ENCODE assay signal across 13 cellular contexts in the genomic region with DNA sequence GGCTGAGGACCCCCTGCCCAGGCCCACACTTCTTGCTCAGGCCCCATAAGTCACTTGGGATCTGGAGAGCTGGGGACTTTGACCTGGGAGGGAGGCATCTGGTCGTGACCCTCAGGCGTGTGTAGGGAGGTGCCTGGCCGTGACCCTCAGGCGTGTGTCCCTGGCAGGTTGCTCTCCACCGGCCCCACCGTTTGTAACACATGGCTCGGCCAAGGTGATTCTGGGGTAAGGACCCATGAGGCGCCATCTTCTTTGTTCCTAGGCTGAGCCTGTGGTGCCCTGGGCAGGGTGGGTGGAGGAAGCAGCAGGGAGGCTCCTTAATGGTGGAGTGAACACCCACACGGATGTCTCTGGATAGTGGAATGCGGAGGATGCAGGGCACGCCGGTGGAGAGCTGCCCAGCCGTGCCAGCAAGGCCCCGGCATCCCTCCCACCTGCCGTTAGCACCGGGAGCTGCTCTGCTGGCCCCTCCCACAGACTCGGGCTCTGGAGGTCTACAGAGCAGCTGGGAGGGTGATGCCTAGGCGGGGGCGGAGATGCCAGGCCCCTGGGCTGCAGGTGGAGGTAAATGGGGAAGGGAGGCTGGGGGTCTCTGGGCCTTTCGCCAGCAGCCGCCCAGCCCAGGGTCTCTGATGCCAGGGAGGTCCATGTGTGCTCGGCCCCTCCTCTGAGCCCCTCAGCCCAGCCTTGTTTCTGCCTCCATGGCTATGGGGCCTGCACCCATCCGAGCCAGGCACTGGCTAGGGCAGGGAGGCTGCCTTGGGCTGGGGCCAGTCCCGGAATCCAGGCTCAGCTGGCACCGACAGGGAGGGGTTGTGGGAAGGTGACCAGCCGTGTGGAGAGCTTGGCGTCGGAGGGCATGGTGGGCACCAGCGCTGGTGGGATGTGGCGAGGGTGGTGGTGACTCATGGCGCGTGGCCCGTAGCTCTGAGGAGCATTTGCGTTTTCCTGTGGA. TPM values are rescaled to one million over a fixed set of nuclear protein-coding genes. Genes with fewer than 3 reads are reported as not detected.
A peak's percentile ranks its signal among the peaks of the same experiment; 100 is the strongest.
DNase-seq lines count a peak whose midpoint lies in the region; ATAC-seq and TF ChIP-seq lines count a peak whose summit lies in the region.
"Had no signal": no experiment of that assay in that cellular context is flagged by ENCODE, and none has a peak within 500 bp of the region (broad histone marks: within the 10 kb centered on the region; RNA-seq: fewer than 3 reads in every experiment).

No MANE protein-coding gene starts in this region.

- no peak overlapping the region for H3K4me3 ChIP-seq in A673 (ENCODE audit: low read depth, low read length, poor library complexity, severe bottlenecking)

- no peaks in the 10 kb centered on the region for H3K36me3 Mint-ChIP-seq in activated CD8-positive, alpha-beta memory T cell treated with anti-CD3 and anti-CD28 coated beads, Interleukin-2, amount 10 ng/mL, durations not matched to agents 7 days and 5 days
- H3K36me3 Mint-ChIP-seq in MCF 10A (ENCODE audit: insufficient read depth, unreplicated experiment), result no peaks in the 10 kb centered on the region
- H3K36me3 Mint-ChIP-seq: brain; CD8-positive, alpha-beta T cell had no signal

- H3K4me3 Mint-ChIP-seq in activated CD8-positive, alpha-beta memory T cell treated with anti-CD3 and anti-CD28 coated beads, Interleukin-2, amount 10 ng/mL, durations not matched to agents 7 days and 5 days, result no peak overlapping the region
- H3K4me3 Mint-ChIP-seq in MCF 10A (ENCODE audit: unreplicated experiment), result no peak overlapping the region
- H3K4me3 Mint-ChIP-seq: brain; CD8-positive, alpha-beta T cell; neural crest cell had no signal

- H3K9me3 Mint-ChIP-seq in activated CD8-positive, alpha-beta memory T cell treated with anti-CD3 and anti-CD28 coated beads, Interleukin-2, amount 10 ng/mL, durations not matched to agents 7 days and 5 days (ENCODE audit: low read depth), result no peaks in the 10 kb centered on the region
- H3K9me3 Mint-ChIP-seq in MCF 10A (ENCODE audit: unreplicated experiment), result no peaks in the 10 kb centered on the region
- H3K9me3 Mint-ChIP-seq: CD8-positive, alpha-beta T cell; neural crest cell had no signal

- no peaks in the 10 kb centered on the region for H3K36me3 ChIP-seq in A673 (ENCODE audit: insufficient read depth, low read length, poor library complexity, severe bottlenecking)

- no peak for TF ChIP-seq CTCF in A673 (conservative IDR thresholded peaks at IDR 0.05; ENCODE audit: low read depth, low read length)
- TF ChIP-seq CTCF in GM13976 (IDR thresholded peaks at IDR 0.05; ENCODE audit: borderline replicate concordance, control extremely low read depth, extremely low read depth, insufficient read depth, missing control alignments), result no peak
- no peak for TF ChIP-seq CTCF in MCF 10A (IDR thresholded peaks at IDR 0.05; ENCODE audit: unreplicated experiment)

- ATAC-seq in activated CD8-positive, alpha-beta memory T cell treated with anti-CD3 and anti-CD28 coated beads, Interleukin-2, amount 10 ng/mL, durations not matched to agents 7 days and 5 days, result no peak
- ATAC-seq in HG03039 (IDR thresholded peaks at IDR 0.05; ENCODE audit: unreplicated experiment), result no peak
- no peak for ATAC-seq in HG03432 (IDR thresholded peaks at IDR 0.05; ENCODE audit: unreplicated experiment)
- ATAC-seq: CD8-positive, alpha-beta T cell had no signal

- H3K27ac Mint-ChIP-seq in activated CD8-positive, alpha-beta memory T cell treated with anti-CD3 and anti-CD28 coated beads, Interleukin-2, amount 10 ng/mL, durations not matched to agents 7 days and 5 days, result no peak overlapping the region
- no peak overlapping the region for H3K27ac Mint-ChIP-seq in MCF 10A (ENCODE audit: low read depth, unreplicated experiment)
- H3K27ac Mint-ChIP-seq: brain; CD8-positive, alpha-beta T cell had no signal

- H3K4me1 Mint-ChIP-seq in activated CD8-positive, alpha-beta memory T cell treated with anti-CD3 and anti-CD28 coated beads, Interleukin-2, amount 10 ng/mL, durations not matched to agents 7 days and 5 days, result peaks cover 8% of the 10 kb centered on the region
- H3K4me1 Mint-ChIP-seq in MCF 10A (ENCODE audit: insufficient read depth, unreplicated experiment), result no peaks in the 10 kb centered on the region

- H3K27me3 Mint-ChIP-seq in activated CD8-positive, alpha-beta memory T cell treated with anti-CD3 and anti-CD28 coated beads, Interleukin-2, amount 10 ng/mL, durations not matched to agents 7 days and 5 days, result no peaks in the 10 kb centered on the region
- no peaks in the 10 kb centered on the region for H3K27me3 Mint-ChIP-seq in MCF 10A (ENCODE audit: insufficient read depth, unreplicated experiment)

- POLR2A ChIA-PET in A673 (lab: Charles Lee; ENCODE audit: low non-redundant PET) (no interaction called here), MCF 10A (lab: Yijun Ruan, JAX) (no interaction called here)

- peaks cover 55% of the 10 kb centered on the region for H3K4me1 ChIP-seq in A673 (ENCODE audit: insufficient read depth, low read length, poor library complexity, severe bottlenecking)

- no TSS peak for BruUV-seq in A673 (replicated peaks; lab: Mats Ljungman, UMichigan)
- BruUV-seq in MCF 10A (replicated peaks; lab: Mats Ljungman, UMichigan), result no TSS peak

- H3K27ac ChIP-seq in A673 (ENCODE audit: low read depth, low read length, poor library complexity, severe bottlenecking), result peak overlapping the region; percentile 90

- in situ Hi-C loops in GM13976 (cut with MboI; ENCODE audit: low sequenced_read_pairs, unreplicated experiment), result no loop called here

- intact Hi-C loops in A673 (cut with micrococcal nuclease; ENCODE audit: unreplicated experiment), result no loop called here
- intact Hi-C loops in MCF 10A (cut with micrococcal nuclease), result no loop called here

- CTCF ChIA-PET in A673 (lab: Charles Lee) (no interaction called here), MCF 10A (lab: Yijun Ruan, JAX) (no interaction called here)
- CTCF ChIA-PET in activated CD8-positive, alpha-beta memory T cell treated with anti-CD3 and anti-CD28 coated beads, Interleukin-2, amount 10 ng/mL, durations not matched to agents 7 days and 5 days (lab: Charles Lee), result interaction anchor here (1.3 kb wide), 1 partner anchor 91 kb away, joined by 4 read pairs; no protein-coding TSS in a partner anchor

- H3K27me3 ChIP-seq in A673 (replicated peaks; ENCODE audit: insufficient read depth, low read depth, low read length, poor library complexity), result no peaks in the 10 kb centered on the region

- DNase-seq in A673 (ENCODE audit: low spot score), result peak; percentile 48
- peak; percentile 30 for DNase-seq in GM13976 (ENCODE audit: low spot score)
- DNase-seq in activated CD8-positive, alpha-beta memory T cell treated with anti-CD3 and anti-CD28 coated beads, Interleukin-2, amount 10 ng/mL, durations not matched to agents 7 days and 5 days, result peak; percentile 38
- peak; percentile 22 for DNase-seq in myocyte (ENCODE audit: low read depth)
- no peak for DNase-seq in MCF 10A (ENCODE audit: unreplicated experiment)
- DNase-seq in NCI-H146 treated with DMSO at 0.1 percent for 48 hours (lab: John Stamatoyannopoulos, UW; ENCODE audit: unreplicated experiment), result no peak
- DNase-seq: NCI-H1048 had no signal

- H3K9me3 ChIP-seq in A673 (ENCODE audit: low read depth, low read length, poor library complexity, severe bottlenecking), result no peaks in the 10 kb centered on the region

RNA-seq across cellular contexts. Expression of gene GAL3ST2, which starts 1.1 kb away (rescaled TPM):
- total RNA-seq in A673 (2021) (5.0 and 5.3 TPM in 2 replicates), myocyte (0.47 TPM in 1 of 2 replicates, not detected in the other), MCF 10A (2022) (0.37 TPM in 1 of 2 replicates, not detected in the other)
- total RNA-seq in activated CD8-positive, alpha-beta memory T cell treated with anti-CD3 and anti-CD28 coated beads, Interleukin-2, amount 10 ng/mL, durations not matched to agents 7 days and 5 days, result under 1 TPM in 1 of 2 experiments, not detected in 1; 0.20 TPM
- 0.19 TPM for polyA plus RNA-seq in myocyte (2012)
- total RNA-seq: T-helper 1 cell treated with Interleukin-12 subunit alpha and Interleukin-12 subunit beta and Interleukin-4 antibody, amounts not matched to agents 30 ng/mL and 1 ng/mL, for 36 hours had no signal

RNA-seq across cellular contexts. Expression of gene NEU4, which starts 33.5 kb away (rescaled TPM):
- total RNA-seq in A673 (2021), result 38.5 and 48.4 TPM in 2 replicates
- total RNA-seq in activated CD8-positive, alpha-beta memory T cell treated with anti-CD3 and anti-CD28 coated beads, Interleukin-2, amount 10 ng/mL, durations not matched to agents 7 days and 5 days, result under 1 TPM in 1 of 2 experiments, not detected in 1; 0.12 TPM
- total RNA-seq in myocyte, result 3.2 and 30.5 TPM in 2 replicates
- polyA plus RNA-seq in myocyte (2012), result 0.68 TPM
- total RNA-seq in MCF 10A (2022), result not detected in 2 replicates

RNA-seq across cellular contexts. Expression of gene D2HGDH, which starts 41.1 kb away (rescaled TPM):
- 30.7 and 44.3 TPM in 2 replicates for total RNA-seq in A673 (2021)
- total RNA-seq in activated CD8-positive, alpha-beta memory T cell treated with anti-CD3 and anti-CD28 coated beads, Interleukin-2, amount 10 ng/mL, durations not matched to agents 7 days and 5 days, result 10 to 100 TPM; 21.6 to 26.2 TPM
- total RNA-seq in myocyte, result 17.3 and 23.7 TPM in 2 replicates
- polyA plus RNA-seq in myocyte (2012), result 21.3 TPM
- 37.5 and 41.5 TPM in 2 replicates for total RNA-seq in MCF 10A (2022)

Comparison
In these comparisons a context has a peak if more than half of its experiments do, and no peak if none do; other contexts are left out.
1. DNase-seq: peak in A673 (single experiment), GM13976 (single experiment), activated CD8-positive, alpha-beta memory T cell treated with anti-CD3 and anti-CD28 coated beads, Interleukin-2, amount 10 ng/mL, durations not matched to agents 7 days and 5 days (single experiment) and myocyte (single experiment); none in MCF 10A (single experiment) and NCI-H146 treated with DMSO at 0.1 percent for 48 hours (single experiment).